ENCODE assay signal across 36 cellular contexts in the genomic region with DNA sequence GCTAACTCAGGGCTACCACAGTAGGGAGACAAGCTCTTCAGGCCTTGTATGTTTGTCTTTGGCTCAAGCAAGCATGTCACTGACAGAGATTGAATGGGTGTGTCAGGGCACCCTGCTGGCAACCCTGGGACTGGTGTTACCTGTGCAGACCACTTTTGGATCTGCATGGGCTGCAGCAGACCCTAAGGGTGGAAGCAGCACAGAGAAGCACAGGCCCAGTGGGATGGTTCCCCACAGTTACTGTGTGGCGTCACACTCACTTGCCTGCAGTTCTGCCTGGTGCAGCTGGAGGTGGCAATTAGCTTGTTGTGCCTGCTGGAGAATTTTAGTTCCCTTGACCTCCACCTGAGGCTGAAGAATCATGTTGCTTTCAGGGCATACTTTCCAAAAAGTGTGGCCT. TPM values are rescaled to one million over a fixed set of nuclear protein-coding genes. Genes with fewer than 3 reads are reported as not detected.
"Had no signal": no experiment of that assay in that cellular context is flagged by ENCODE, and none has a peak within 500 bp of the region (broad histone marks: within the 10 kb centered on the region; RNA-seq: fewer than 3 reads in every experiment).

No MANE protein-coding gene starts in this region.

- H3K27ac Mint-ChIP-seq: activated B cell treated with CpG ODN at 0.5 μM for 24 hours; activated CD4-positive, alpha-beta memory T cell treated with anti-CD3 and anti-CD28 coated beads for 36 hours; activated CD4-positive, alpha-beta T cell treated with anti-CD3 and anti-CD28 coated beads, Interleukin-2, amount 10 ng/mL, durations not matched to agents 24 days and 14 days; activated CD8-positive, alpha-beta T cell treated with anti-CD3 and anti-CD28 coated beads for 36 hours; activated naive CD4-positive, alpha-beta T cell treated with anti-CD3 and anti-CD28 coated beads for 36 hours; activated naive CD4-positive, alpha-beta T cell treated with anti-CD3 and anti-CD28 coated beads, Interleukin-2, amount 50 U/mL, for 72 hours; activated naive CD8-positive, alpha-beta T cell treated with anti-CD3 and anti-CD28 coated beads for 36 hours; activated T-cell treated with anti-CD3 and anti-CD28 coated beads, Interleukin-2, amount 50 U/mL, for 72 hours; activated T-helper 1 cell treated with anti-CD3 and anti-CD28 coated beads, Interleukin-12 subunit alpha, Interleukin-12 subunit beta, Interleukin-2, Interleukin-4 antibody, amounts not matched to agents 30 ng/mL and 10 ng/mL and 1 ng/mL, durations not matched to agents 14 hours and 24 hours and 36 hours; activated T-helper 17 cell treated with anti-CD3 and anti-CD28 coated beads, Interleukin-2, amount 50 U/mL, for 72 hours; brain; T-cell; T-helper 17 cell had no signal

- H3K9me3 ChIP-seq: adrenal gland, ascending aorta had no signal

- DNase-seq: activated B cell treated with CpG ODN at 0.5 μM for 24 hours; activated CD4-positive, alpha-beta memory T cell treated with anti-CD3 and anti-CD28 coated beads for 36 hours; activated CD4-positive, alpha-beta T cell treated with anti-CD3 and anti-CD28 coated beads for 4 hours; activated CD4-positive, alpha-beta T cell treated with anti-CD3 and anti-CD28 coated beads, Interleukin-2, amount 10 ng/mL, durations not matched to agents 24 days and 14 days; activated CD4-positive, alpha-beta T cell treated with anti-CD3 and anti-CD28 coated beads, Interleukin-2, amount 50 U/mL, for 1 hour; activated CD4-positive, alpha-beta T cell treated with anti-CD3 and anti-CD28 coated beads, Interleukin-2, amount 50 U/mL, for 4 hours; activated CD4-positive, CD25-positive, alpha-beta regulatory T cell treated with anti-CD3 and anti-CD28 coated beads, Interleukin-2, amount 50 U/mL, for 72 hours; activated CD8-positive, alpha-beta memory T cell treated with anti-CD3 and anti-CD28 coated beads, Interleukin-2, amount 50 U/mL, for 4 hours; activated CD8-positive, alpha-beta T cell treated with anti-CD3 and anti-CD28 coated beads for 36 hours; activated effector memory CD4-positive, alpha-beta T cell treated with anti-CD3 and anti-CD28 coated beads, Interleukin-2, amount 50 U/mL, for 16 hours; activated gamma-delta T cell treated with Interleukin-2 at 50 U/mL for 16 hours; activated naive CD4-positive, alpha-beta T cell; activated naive CD4-positive, alpha-beta T cell treated with anti-CD3 and anti-CD28 coated beads for 36 hours; activated naive CD4-positive, alpha-beta T cell treated with anti-CD3 and anti-CD28 coated beads, Interleukin-2, amount 50 U/mL, for 16 hours; activated naive CD8-positive, alpha-beta T cell treated with anti-CD3 and anti-CD28 coated beads for 36 hours; activated T-cell treated with anti-CD3 and anti-CD28 coated beads for 4 hours; activated T-cell treated with anti-CD3 and anti-CD28 coated beads, Interleukin-2, amount 50 U/mL, for 1 hour; activated T-cell treated with anti-CD3 and anti-CD28 coated beads, Interleukin-2, amount 50 U/mL, for 4 hours; activated T-cell treated with anti-CD3 and anti-CD28 coated beads, Interleukin-2, amount 50 U/mL, for 72 hours; amniotic stem cell; caudate nucleus; cerebellar nuclear complex; T-cell; T-helper 17 cell; T1000 had no signal

- H3K9me3 Mint-ChIP-seq: activated B cell treated with CpG ODN at 0.5 μM for 24 hours; activated CD4-positive, alpha-beta memory T cell treated with anti-CD3 and anti-CD28 coated beads for 36 hours; activated CD4-positive, alpha-beta T cell treated with anti-CD3 and anti-CD28 coated beads, Interleukin-2, amount 10 ng/mL, durations not matched to agents 24 days and 14 days; activated CD8-positive, alpha-beta T cell treated with anti-CD3 and anti-CD28 coated beads for 36 hours; activated naive CD4-positive, alpha-beta T cell treated with anti-CD3 and anti-CD28 coated beads for 36 hours; activated naive CD4-positive, alpha-beta T cell treated with anti-CD3 and anti-CD28 coated beads, Interleukin-2, amount 50 U/mL, for 72 hours; activated naive CD8-positive, alpha-beta T cell treated with anti-CD3 and anti-CD28 coated beads for 36 hours; activated T-cell treated with anti-CD3 and anti-CD28 coated beads, Interleukin-2, amount 50 U/mL, for 4 hours; activated T-cell treated with anti-CD3 and anti-CD28 coated beads, Interleukin-2, amount 50 U/mL, for 72 hours; activated T-helper 1 cell treated with anti-CD3 and anti-CD28 coated beads, Interleukin-12 subunit alpha, Interleukin-12 subunit beta, Interleukin-2, Interleukin-4 antibody, amounts not matched to agents 30 ng/mL and 10 ng/mL and 1 ng/mL, durations not matched to agents 14 hours and 24 hours and 36 hours; activated T-helper 17 cell treated with anti-CD3 and anti-CD28 coated beads, Interleukin-2, amount 50 U/mL, for 72 hours; central memory CD8-positive, alpha-beta T cell; T-cell had no signal

- H3K27ac ChIP-seq: adrenal gland, ascending aorta, cardiac muscle cell, VCaP had no signal

- H3K4me1 ChIP-seq: adrenal gland, ascending aorta had no signal

- H3K4me3 ChIP-seq: adrenal gland, ascending aorta, cardiac muscle cell had no signal

- H3K27me3 Mint-ChIP-seq: activated B cell treated with CpG ODN at 0.5 μM for 24 hours; activated CD4-positive, alpha-beta memory T cell treated with anti-CD3 and anti-CD28 coated beads for 36 hours; activated CD4-positive, alpha-beta T cell treated with anti-CD3 and anti-CD28 coated beads, Interleukin-2, amount 10 ng/mL, durations not matched to agents 24 days and 14 days; activated CD8-positive, alpha-beta T cell treated with anti-CD3 and anti-CD28 coated beads for 36 hours; activated naive CD8-positive, alpha-beta T cell treated with anti-CD3 and anti-CD28 coated beads for 36 hours; activated T-helper 17 cell treated with anti-CD3 and anti-CD28 coated beads, Interleukin-2, amount 50 U/mL, for 72 hours; brain; central memory CD8-positive, alpha-beta T cell; T-helper 17 cell had no signal

- H3K4me3 Mint-ChIP-seq: activated B cell treated with CpG ODN at 0.5 μM for 24 hours; activated CD4-positive, alpha-beta memory T cell treated with anti-CD3 and anti-CD28 coated beads for 36 hours; activated CD4-positive, alpha-beta T cell treated with anti-CD3 and anti-CD28 coated beads, Interleukin-2, amount 10 ng/mL, durations not matched to agents 24 days and 14 days; activated CD8-positive, alpha-beta T cell treated with anti-CD3 and anti-CD28 coated beads for 36 hours; activated naive CD4-positive, alpha-beta T cell treated with anti-CD3 and anti-CD28 coated beads for 36 hours; activated naive CD8-positive, alpha-beta T cell treated with anti-CD3 and anti-CD28 coated beads for 36 hours; activated T-cell treated with anti-CD3 and anti-CD28 coated beads, Interleukin-2, amount 50 U/mL, for 4 hours; activated T-cell treated with anti-CD3 and anti-CD28 coated beads, Interleukin-2, amount 50 U/mL, for 72 hours; activated T-helper 1 cell treated with anti-CD3 and anti-CD28 coated beads, Interleukin-12 subunit alpha, Interleukin-12 subunit beta, Interleukin-2, Interleukin-4 antibody, amounts not matched to agents 30 ng/mL and 10 ng/mL and 1 ng/mL, durations not matched to agents 14 hours and 24 hours and 36 hours; activated T-helper 17 cell treated with anti-CD3 and anti-CD28 coated beads, Interleukin-2, amount 50 U/mL, for 72 hours; brain; central memory CD8-positive, alpha-beta T cell; T-cell; T-helper 17 cell had no signal

- H3K4me1 Mint-ChIP-seq: activated T-helper 17 cell treated with anti-CD3 and anti-CD28 coated beads, Interleukin-2, amount 50 U/mL, for 72 hours had no signal

- H3K36me3 ChIP-seq: adrenal gland, cardiac muscle cell had no signal

- H3K36me3 Mint-ChIP-seq: activated CD4-positive, alpha-beta memory T cell treated with anti-CD3 and anti-CD28 coated beads for 36 hours; activated naive CD4-positive, alpha-beta T cell treated with anti-CD3 and anti-CD28 coated beads, Interleukin-2, amount 50 U/mL, for 72 hours; activated naive CD8-positive, alpha-beta T cell treated with anti-CD3 and anti-CD28 coated beads for 36 hours; brain had no signal

- H3K27me3 ChIP-seq: adrenal gland, ascending aorta, cardiac muscle cell had no signal

RNA-seq across cellular contexts. Expression of a gene that starts 46.0 kb away (rescaled TPM):
- total RNA-seq: ascending aorta had no signal

RNA-seq across cellular contexts. Expression of a gene that starts 50.1 kb away (rescaled TPM):
- total RNA-seq: activated B cell treated with CpG ODN at 0.5 μM for 24 hours; activated CD4-positive, alpha-beta T cell treated with anti-CD3 and anti-CD28 coated beads, Interleukin-2, amount 10 ng/mL, durations not matched to agents 24 days and 14 days; activated CD8-positive, alpha-beta memory T cell treated with anti-CD3 and anti-CD28 coated beads for 36 hours; activated CD8-positive, alpha-beta T cell treated with anti-CD3 and anti-CD28 coated beads for 36 hours; activated naive CD4-positive, alpha-beta T cell treated with anti-CD3 and anti-CD28 coated beads for 36 hours; activated naive CD4-positive, alpha-beta T cell treated with anti-CD3 and anti-CD28 coated beads, Interleukin-2, amount 50 U/mL, for 72 hours; activated naive CD8-positive, alpha-beta T cell treated with anti-CD3 and anti-CD28 coated beads for 36 hours; activated T-cell treated with anti-CD3 and anti-CD28 coated beads, Interleukin-2, amount 50 U/mL, for 4 hours; activated T-helper 1 cell treated with anti-CD3 and anti-CD28 coated beads, Interleukin-12 subunit alpha, Interleukin-12 subunit beta, Interleukin-2, Interleukin-4 antibody, amounts not matched to agents 30 ng/mL and 10 ng/mL and 1 ng/mL, durations not matched to agents 14 hours and 24 hours and 36 hours; adrenal gland; ascending aorta; bronchial epithelial cell; cardiac muscle cell had no signal
- polyA plus RNA-seq: cardiac muscle cell had no signal
